13 cellular contexts compared by ENCODE assay signal in genomic region chr2:71830497-71831207, GRCh38.
DNase-seq lines count a peak whose midpoint lies in the region; ATAC-seq and TF ChIP-seq lines count a peak whose summit lies in the region.
"Had no signal": no experiment of that assay in that cellular context is flagged by ENCODE, and none has a peak within 500 bp of the region (broad histone marks: within the 10 kb centered on the region; RNA-seq: fewer than 3 reads in every experiment).

No MANE protein-coding gene starts in this region.

- H3K27me3 ChIP-seq in GM23248 (replicated peaks; ENCODE audit: insufficient read depth) (no peaks in the 10 kb centered on the region), hepatocyte (no peaks in the 10 kb centered on the region), stomach (peaks cover 0 to 4% (median 0%) of the 10 kb centered on the region in 3 donors), body of pancreas (peaks cover 0 to 5% of the 10 kb centered on the region in 2 donors), breast epithelium (peaks cover 0 to 5% of the 10 kb centered on the region in 2 donors)
- H3K27me3 ChIP-seq: BE2C had no signal

- H2AFZ ChIP-seq in GM23248: peak overlapping the region; percentile 66
- H2AFZ ChIP-seq in hepatocyte: no peak overlapping the region

- H3K4me2 ChIP-seq in GM23248 (ENCODE audit: unreplicated experiment): peak overlapping the region; percentile 50
- no peak overlapping the region for H3K4me2 ChIP-seq in hepatocyte

- H3K4me1 ChIP-seq in GM23248 (ENCODE audit: insufficient read depth): peaks cover 50% of the 10 kb centered on the region
- peaks cover 8% of the 10 kb centered on the region for H3K4me1 ChIP-seq in hepatocyte (ENCODE audit: insufficient read depth)
- H3K4me1 ChIP-seq in stomach: peaks cover 4 to 20% (median 7%) of the 10 kb centered on the region in 4 donors
- no peaks in the 10 kb centered on the region for H3K4me1 ChIP-seq in body of pancreas
- H3K4me1 ChIP-seq in breast epithelium: no peaks in the 10 kb centered on the region
- H3K4me1 ChIP-seq: BE2C had no signal

- H3K9ac ChIP-seq in GM23248: peak overlapping the region; percentile 75

- no peak for TF ChIP-seq EP300 in stomach (IDR thresholded peaks at IDR 0.05)

- H3K36me3 ChIP-seq in GM23248 (ENCODE audit: low read depth) (no peaks in the 10 kb centered on the region), hepatocyte (replicated peaks; ENCODE audit: insufficient read depth, low read depth) (no peaks in the 10 kb centered on the region), stomach (no peaks in the 10 kb centered on the region), body of pancreas (replicated peaks in 1 of 2; ENCODE audit: insufficient read depth in 1 of 2, low read depth in 2 of 2) (no peaks in the 10 kb centered on the region), breast epithelium (no peaks in the 10 kb centered on the region)
- H3K36me3 ChIP-seq: BE2C had no signal

- ATAC-seq in SK-N-SH treated with all-trans-retinoic acid at 6 μM for 48 hours (no peak; the same call in 2 of the 3 replicates), body of pancreas (no peak), HG03520 (IDR thresholded peaks at IDR 0.05; ENCODE audit: unreplicated experiment) (no peak)
- ATAC-seq: T-cell had no signal

- peak; percentile 64 for DNase-seq in GM23248
- DNase-seq in hepatocyte (ENCODE audit: low spot score): no peak
- peak; percentile 18 for DNase-seq in stomach
- DNase-seq in body of pancreas: no peak
- DNase-seq in activated naive CD4-positive, alpha-beta T cell treated with anti-CD3 and anti-CD28 coated beads, Interleukin-2, amount 50 U/mL, for 16 hours: no peak
- no peak for DNase-seq in breast epithelium (ENCODE audit: low spot score in 2 of 2)
- DNase-seq: activated CD4-positive, CD25-positive, alpha-beta regulatory T cell treated with anti-CD3 and anti-CD28 coated beads, Interleukin-2, amount 50 U/mL, for 72 hours; BE2C; NCI-H2081; NCI-H69; T-cell had no signal

- H3K9me3 ChIP-seq in GM23248 (ENCODE audit: low read depth) (no peaks in the 10 kb centered on the region), hepatocyte (ENCODE audit: low read depth) (no peaks in the 10 kb centered on the region), stomach (no peaks in the 10 kb centered on the region), body of pancreas (no peaks in the 10 kb centered on the region), breast epithelium (no peaks in the 10 kb centered on the region)
- H3K9me3 ChIP-seq: BE2C had no signal

- WGBS in GM23248 (ENCODE audit: low coverage in 1 of 2, low lambda C conversion rate in 2 of 2, missing lambda C conversion rate in 2 of 2), 2 experiments: 25% methylated on average over 9 of the region's 9 CpGs
- WGBS in hepatocyte (ENCODE audit: low lambda C conversion rate, missing lambda C conversion rate): 79% methylated on average over 9 of the region's 9 CpGs
- 51 to 60% (median 57%) methylated on average over 9 of the region's 9 CpGs for WGBS in stomach, 5 donors
- WGBS in body of pancreas, 2 donors: 71 to 73% methylated on average over 9 of the region's 9 CpGs

- intact Hi-C loops in stomach (cut with DNase I; ENCODE audit: low total_unique reads): no loop called here
- intact Hi-C loops in body of pancreas (cut with DNase I): no loop called here
- intact Hi-C loops in breast epithelium (cut with DNase I; ENCODE audit: low total_unique reads): no loop called here

- peak overlapping the region; percentile 92 for H3K27ac ChIP-seq in GM23248
- H3K27ac ChIP-seq in hepatocyte: peak overlapping the region; percentile 23
- peak overlapping the region in 4 of 5 donors; percentile 32 to 78 (median 48) for H3K27ac ChIP-seq in stomach
- no peak overlapping the region for H3K27ac ChIP-seq in body of pancreas
- no peak overlapping the region for H3K27ac ChIP-seq in breast epithelium

- no peaks in the 10 kb centered on the region for H3K79me2 ChIP-seq in GM23248 (ENCODE audit: insufficient read depth)
- H3K79me2 ChIP-seq in hepatocyte: no peaks in the 10 kb centered on the region

- TF ChIP-seq CTCF in hepatocyte (IDR thresholded peaks at IDR 0.05; ENCODE audit: poor library complexity): no peak
- no peak for TF ChIP-seq CTCF in stomach (IDR thresholded peaks at IDR 0.05)
- TF ChIP-seq CTCF in body of pancreas (IDR thresholded peaks at IDR 0.05): no peak
- no peak for TF ChIP-seq CTCF in breast epithelium (IDR thresholded peaks at IDR 0.05)

- in situ Hi-C loops in GM23248 (cut with MboI): no loop called here

- H3K4me3 ChIP-seq in GM23248: peak overlapping the region; percentile 22; the same call in 1 of the 2 replicates
- H3K4me3 ChIP-seq in hepatocyte: no peak overlapping the region
- H3K4me3 ChIP-seq in stomach: no peak overlapping the region
- H3K4me3 ChIP-seq in body of pancreas: no peak overlapping the region
- H3K4me3 ChIP-seq in breast epithelium: no peak overlapping the region

- H3F3A ChIP-seq in GM23248 (ENCODE audit: insufficient read depth): peaks cover 43% of the 10 kb centered on the region

- H4K20me1 ChIP-seq in GM23248 (ENCODE audit: insufficient read depth): no peaks in the 10 kb centered on the region
- H4K20me1 ChIP-seq in hepatocyte (ENCODE audit: insufficient read depth, poor library complexity, severe bottlenecking): no peaks in the 10 kb centered on the region

- H3K9me2 ChIP-seq in GM23248 (ENCODE audit: insufficient read depth) (no peaks in the 10 kb centered on the region), hepatocyte (replicated peaks; ENCODE audit: insufficient read depth) (no peaks in the 10 kb centered on the region)

- TF ChIP-seq POLR2A in stomach (IDR thresholded peaks at IDR 0.05) (no peak), body of pancreas (IDR thresholded peaks at IDR 0.05) (no peak), breast epithelium (IDR thresholded peaks at IDR 0.05) (no peak)

TF ChIP-seq in SK-N-SH treated with all-trans-retinoic acid at 6 μM for 48 hours, 23 proteins besides CTCF, POLR2A, EP300 and RAD21:
- TF ChIP-seq, protein P1, sequence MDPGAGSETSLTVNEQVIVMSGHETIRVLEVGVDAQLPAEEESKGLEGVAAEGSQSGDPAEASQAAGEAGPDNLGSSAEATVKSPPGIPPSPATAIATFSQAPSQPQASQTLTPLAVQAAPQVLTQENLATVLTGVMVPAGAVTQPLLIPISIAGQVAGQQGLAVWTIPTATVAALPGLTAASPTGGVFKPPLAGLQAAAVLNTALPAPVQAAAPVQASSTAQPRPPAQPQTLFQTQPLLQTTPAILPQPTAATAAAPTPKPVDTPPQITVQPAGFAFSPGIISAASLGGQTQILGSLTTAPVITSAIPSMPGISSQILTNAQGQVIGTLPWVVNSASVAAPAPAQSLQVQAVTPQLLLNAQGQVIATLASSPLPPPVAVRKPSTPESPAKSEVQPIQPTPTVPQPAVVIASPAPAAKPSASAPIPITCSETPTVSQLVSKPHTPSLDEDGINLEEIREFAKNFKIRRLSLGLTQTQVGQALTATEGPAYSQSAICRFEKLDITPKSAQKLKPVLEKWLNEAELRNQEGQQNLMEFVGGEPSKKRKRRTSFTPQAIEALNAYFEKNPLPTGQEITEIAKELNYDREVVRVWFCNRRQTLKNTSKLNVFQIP (CRISPR knock-in tag; IDR thresholded peaks at IDR 0.05; ENCODE audit: borderline replicate concordance, low read depth): no peak
- TF ChIP-seq GLIS3 (CRISPR knock-in tag; IDR thresholded peaks at IDR 0.05): no peak
- no peak for TF ChIP-seq ZFP30 (CRISPR knock-in tag; IDR thresholded peaks at IDR 0.05)
- peak; percentile 81 for TF ChIP-seq ZNF70 (CRISPR knock-in tag; IDR thresholded peaks at IDR 0.05)
- no peak for TF ChIP-seq ZC3H10 (CRISPR knock-in tag; IDR thresholded peaks at IDR 0.05)
- no peak for TF ChIP-seq TSHZ2 (CRISPR knock-in tag; IDR thresholded peaks at IDR 0.05)
- no peak for TF ChIP-seq BACH2 (CRISPR knock-in tag; IDR thresholded peaks at IDR 0.05; ENCODE audit: borderline replicate concordance)

Comparison
In these comparisons a context has a peak if more than half of its experiments do, and no peak if none do; other contexts are left out.
1. DNase-seq: peak in GM23248 (single experiment) and stomach (single experiment); none in hepatocyte (single experiment), body of pancreas (0 of 4), activated naive CD4-positive, alpha-beta T cell treated with anti-CD3 and anti-CD28 coated beads, Interleukin-2, amount 50 U/mL, for 16 hours (single experiment) and breast epithelium (0 of 2).
2. H3K27ac ChIP-seq: peak in GM23248 (single experiment), hepatocyte (single experiment) and stomach (4 of 5); none in body of pancreas (0 of 4) and breast epithelium (0 of 2).